Comparison of ENCODE assay signal across 1 cellular context in genomic region chr20:53024653-53025052, GRCh38. TPM values are rescaled to one million over a fixed set of nuclear protein-coding genes. Genes with fewer than 3 reads are reported as not detected.
"Had no signal": no experiment of that assay in that cellular context is flagged by ENCODE, and none has a peak within 500 bp of the region (broad histone marks: within the 10 kb centered on the region; RNA-seq: fewer than 3 reads in every experiment).

No MANE protein-coding gene starts in this region.

RNA-seq across cellular contexts. Expression of gene TSHZ2, which starts 52.5 kb away (rescaled TPM):
- total RNA-seq: osteocyte had no signal
